9 cellular contexts compared by ENCODE assay signal in the genomic region with DNA sequence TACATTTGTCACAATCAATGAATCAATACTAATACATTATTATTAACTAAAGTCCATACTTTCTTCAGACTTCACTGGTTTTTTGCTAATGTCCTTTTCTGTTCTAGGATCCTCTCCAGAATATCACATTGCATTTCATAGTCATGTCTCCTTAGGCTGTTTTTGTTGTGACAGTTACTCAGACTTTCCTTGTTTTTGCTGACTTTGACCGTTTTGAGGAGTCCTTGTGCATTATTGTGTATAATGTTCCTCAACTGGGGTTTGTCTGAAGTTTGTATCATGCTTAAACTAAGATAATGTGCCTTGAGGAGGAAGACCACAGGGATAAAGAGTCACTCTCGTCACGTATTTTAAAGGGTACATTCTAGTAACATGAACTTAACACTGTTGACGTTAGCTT.
"Had no signal": no experiment of that assay in that cellular context is flagged by ENCODE, and none has a peak within 500 bp of the region (broad histone marks: within the 10 kb centered on the region; RNA-seq: fewer than 3 reads in every experiment).

No MANE protein-coding gene starts in this region.

- H3K4me3 ChIP-seq: GM23248 had no signal

- DNase-seq: GM23248, GOT3, H9, HCEC 1CT, KBM-7 had no signal

- H3K4me2 ChIP-seq: KMS-11 had no signal

- H3K4me3 Mint-ChIP-seq: H9, IgD-negative memory B cell had no signal

- H2AFZ ChIP-seq: GM23248 had no signal

- H3K4me1 Mint-ChIP-seq: H9, IgD-negative memory B cell had no signal

- H3K27me3 Mint-ChIP-seq: IgD-negative memory B cell had no signal

- H3K9me3 Mint-ChIP-seq: H9, IgD-negative memory B cell had no signal

- FAIRE-seq: H54, HTR-8/SVneo had no signal

- H3K36me3 Mint-ChIP-seq: IgD-negative memory B cell had no signal

- H3K27ac ChIP-seq: GM23248, KMS-11 had no signal

- H3K9ac ChIP-seq: GM23248, KMS-11 had no signal

- H3K27ac Mint-ChIP-seq: H9, IgD-negative memory B cell had no signal
